Comparison of ENCODE assay signal across 28 cellular contexts in the genomic region with DNA sequence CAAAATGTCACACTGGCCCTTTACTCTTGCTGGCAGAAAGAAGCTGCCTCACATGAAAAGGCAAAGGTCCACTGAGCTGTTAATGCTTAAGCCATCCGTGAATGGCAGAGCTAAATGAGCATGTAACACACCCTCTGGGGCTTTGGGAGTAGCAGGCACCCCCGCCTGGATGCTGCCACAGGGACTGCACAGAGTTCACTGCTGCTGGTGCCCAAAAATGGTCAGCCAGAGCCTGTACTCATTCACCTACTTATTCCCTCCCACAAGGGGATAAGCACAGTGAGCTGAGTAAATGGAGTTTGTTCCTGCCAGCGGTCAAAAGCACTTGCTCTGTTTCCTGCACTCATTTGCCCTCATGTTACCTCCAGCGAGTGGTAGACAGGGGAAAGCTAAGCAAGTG.
"Had no signal": no experiment of that assay in that cellular context is flagged by ENCODE, and none has a peak within 500 bp of the region (broad histone marks: within the 10 kb centered on the region; RNA-seq: fewer than 3 reads in every experiment).

No MANE protein-coding gene starts in this region.

- H3K9me3 ChIP-seq: body of pancreas, esophagus muscularis mucosa, testis, transverse colon had no signal

- H3K4me1 Mint-ChIP-seq: activated naive CD8-positive, alpha-beta T cell treated with anti-CD3 and anti-CD28 coated beads for 36 hours; endodermal cell; mesothelial cell of epicardium; naive thymus-derived CD4-positive, alpha-beta T cell had no signal

- H3K36me3 ChIP-seq: adrenal gland, cardiac muscle cell, esophagus muscularis mucosa, heart right ventricle, transverse colon had no signal

- H3K4me1 ChIP-seq: adrenal gland, body of pancreas, esophagus muscularis mucosa, heart right ventricle, testis, transverse colon had no signal

- H3K9me3 Mint-ChIP-seq: activated naive CD8-positive, alpha-beta T cell treated with anti-CD3 and anti-CD28 coated beads for 36 hours; activated T-helper 1 cell treated with anti-CD3 and anti-CD28 coated beads, Interleukin-12 subunit alpha, Interleukin-12 subunit beta, Interleukin-2, Interleukin-4 antibody, amounts not matched to agents 30 ng/mL and 10 ng/mL and 1 ng/mL, durations not matched to agents 14 hours and 24 hours and 36 hours; endodermal cell; mesothelial cell of epicardium had no signal

- H3K4me3 ChIP-seq: adrenal gland, body of pancreas, cardiac muscle cell, coronary artery, esophagus muscularis mucosa, heart right ventricle, testis, transverse colon had no signal

- H3K36me3 Mint-ChIP-seq: activated naive CD8-positive, alpha-beta T cell treated with anti-CD3 and anti-CD28 coated beads for 36 hours; mesothelial cell of epicardium; naive thymus-derived CD4-positive, alpha-beta T cell had no signal

- H3K27ac ChIP-seq: adrenal gland, body of pancreas, cardiac muscle cell, coronary artery, esophagus muscularis mucosa, heart right ventricle, testis, transverse colon, VCaP had no signal

- H3K4me3 Mint-ChIP-seq: activated naive CD4-positive, alpha-beta T cell treated with anti-CD3 and anti-CD28 coated beads for 36 hours; activated naive CD8-positive, alpha-beta T cell treated with anti-CD3 and anti-CD28 coated beads for 36 hours; activated T-helper 1 cell treated with anti-CD3 and anti-CD28 coated beads, Interleukin-12 subunit alpha, Interleukin-12 subunit beta, Interleukin-2, Interleukin-4 antibody, amounts not matched to agents 30 ng/mL and 10 ng/mL and 1 ng/mL, durations not matched to agents 14 hours and 24 hours and 36 hours; endodermal cell; mesothelial cell of epicardium; naive thymus-derived CD4-positive, alpha-beta T cell had no signal

- H3K27me3 Mint-ChIP-seq: naive thymus-derived CD4-positive, alpha-beta T cell had no signal

- ATAC-seq: activated CD4-positive, CD25-positive, alpha-beta regulatory T cell treated with anti-CD3 and anti-CD28 coated beads, Interleukin-2, amount 50 U/mL, for 24 hours; body of pancreas; heart right ventricle; left colon; naive thymus-derived CD4-positive, alpha-beta T cell; right cardiac atrium; stimulated activated naive CD8-positive, alpha-beta T cell treated with anti-CD3 and anti-CD28 coated beads, Interleukin-15, Interleukin-2, amounts not matched to agents 100 U/mL and 50 U/mL, for 24 hours had no signal

- DNase-seq: activated CD4-positive, alpha-beta T cell treated with anti-CD3 and anti-CD28 coated beads for 48 hours; activated CD4-positive, alpha-beta T cell treated with anti-CD3 and anti-CD28 coated beads, Interleukin-2, amount 50 U/mL, for 48 hours; activated CD8-positive, alpha-beta memory T cell treated with anti-CD3 and anti-CD28 coated beads, Interleukin-2, amount 50 U/mL, for 4 hours; activated effector memory CD4-positive, alpha-beta T cell treated with anti-CD3 and anti-CD28 coated beads, Interleukin-2, amount 50 U/mL, for 16 hours; activated naive CD4-positive, alpha-beta T cell treated with anti-CD3 and anti-CD28 coated beads for 36 hours; activated naive CD8-positive, alpha-beta T cell treated with anti-CD3 and anti-CD28 coated beads for 36 hours; activated T-cell treated with anti-CD3 and anti-CD28 coated beads, Interleukin-2, amount 50 U/mL, for 1 hour; adrenal gland; aorta; body of pancreas; cerebellar nuclear complex; endodermal cell; foreskin melanocyte; heart right ventricle; left colon; naive thymus-derived CD4-positive, alpha-beta T cell; stimulated activated CD4-positive, alpha-beta T cell treated with anti-CD3 and anti-CD28 coated beads, Interleukin-4, amount 100 ng/mL, for 1 hour; stimulated activated naive CD8-positive, alpha-beta T cell treated with anti-CD3 and anti-CD28 coated beads, Interleukin-15, Interleukin-2, amounts not matched to agents 100 U/mL and 50 U/mL, for 24 hours; testis; transverse colon had no signal

- H3K27ac Mint-ChIP-seq: activated naive CD4-positive, alpha-beta T cell treated with anti-CD3 and anti-CD28 coated beads for 36 hours; activated naive CD8-positive, alpha-beta T cell treated with anti-CD3 and anti-CD28 coated beads for 36 hours; activated T-helper 1 cell treated with anti-CD3 and anti-CD28 coated beads, Interleukin-12 subunit alpha, Interleukin-12 subunit beta, Interleukin-2, Interleukin-4 antibody, amounts not matched to agents 30 ng/mL and 10 ng/mL and 1 ng/mL, durations not matched to agents 14 hours and 24 hours and 36 hours; endodermal cell; mesothelial cell of epicardium; naive thymus-derived CD4-positive, alpha-beta T cell had no signal

- H3K27me3 ChIP-seq: adrenal gland, body of pancreas, cardiac muscle cell, esophagus muscularis mucosa, heart right ventricle, testis, transverse colon had no signal
